30 cellular contexts compared by ENCODE assay signal in genomic region chr12:118428643-118429042, GRCh38.
"Had no signal": no experiment of that assay in that cellular context is flagged by ENCODE, and none has a peak within 500 bp of the region (broad histone marks: within the 10 kb centered on the region; RNA-seq: fewer than 3 reads in every experiment).

No MANE protein-coding gene starts in this region.

- H3K4me1 Mint-ChIP-seq: nephron progenitor cell; stimulated activated naive CD8-positive, alpha-beta T cell treated with anti-CD3 and anti-CD28 coated beads, Interleukin-15, amount 100 ng/mL, for 72 hours had no signal

- ATAC-seq: naive thymus-derived CD8-positive, alpha-beta T cell; natural killer cell treated with Interleukin-12 subunit alpha and Interleukin-12 subunit beta and Interleukin-15 and Interleukin-18, amount 100 ng/mL, for 72 hours; pancreas; right cardiac atrium; sciatic nerve; stimulated activated memory B cell treated with anti-CD40 and anti-IgM and Interleukin-4, amounts not matched to agents 10 μg/mL and 1 μg/mL and 100 μg/mL, for 72 hours; stimulated activated naive CD8-positive, alpha-beta T cell treated with anti-CD3 and anti-CD28 coated beads, Interleukin-15, amount 100 ng/mL, for 72 hours; stimulated activated naive CD8-positive, alpha-beta T cell treated with anti-CD3 and anti-CD28 coated beads, Interleukin-15, Interleukin-2, amounts not matched to agents 100 U/mL and 50 U/mL, for 24 hours; upper lobe of right lung had no signal

- H3K27me3 Mint-ChIP-seq: naive thymus-derived CD8-positive, alpha-beta T cell; natural killer cell treated with Interleukin-12 subunit alpha and Interleukin-12 subunit beta and Interleukin-15 and Interleukin-18, amount 100 ng/mL, for 72 hours; stimulated activated memory B cell treated with anti-CD40 and anti-IgM and Interleukin-4, amounts not matched to agents 10 μg/mL and 1 μg/mL and 100 μg/mL, for 72 hours; stimulated activated naive CD8-positive, alpha-beta T cell treated with anti-CD3 and anti-CD28 coated beads, Interleukin-15, amount 100 ng/mL, for 72 hours; type B pancreatic cell had no signal

- H3K27ac Mint-ChIP-seq: naive thymus-derived CD8-positive, alpha-beta T cell; natural killer cell treated with Interleukin-12 subunit alpha and Interleukin-12 subunit beta and Interleukin-15 and Interleukin-18, amount 100 ng/mL, for 72 hours; nephron progenitor cell; stimulated activated memory B cell treated with anti-CD40 and anti-IgM and Interleukin-4, amounts not matched to agents 10 μg/mL and 1 μg/mL and 100 μg/mL, for 72 hours; stimulated activated naive CD8-positive, alpha-beta T cell treated with anti-CD3 and anti-CD28 coated beads, Interleukin-15, amount 100 ng/mL, for 72 hours; type B pancreatic cell had no signal

- H3K36me3 ChIP-seq: neutrophil, pancreas, prostate gland, suprapubic skin, transverse colon, upper lobe of right lung, uterus had no signal

- H3K36me3 Mint-ChIP-seq: natural killer cell treated with Interleukin-12 subunit alpha and Interleukin-12 subunit beta and Interleukin-15 and Interleukin-18, amount 100 ng/mL, for 72 hours; type B pancreatic cell had no signal

- DNase-seq: naive thymus-derived CD8-positive, alpha-beta T cell; nephron progenitor cell; nucleus accumbens; pancreas; right cardiac atrium; spleen; stimulated activated CD4-positive, alpha-beta T cell treated with anti-CD3 and anti-CD28 coated beads, Interleukin-12 subunit alpha, Interleukin-12 subunit beta, amount 100 ng/mL, for 4 hours; stimulated activated CD4-positive, alpha-beta T cell treated with anti-CD3 and anti-CD28 coated beads, Interleukin-1b, Interleukin-23, amount 100 ng/mL, for 48 hours; stimulated activated CD4-positive, alpha-beta T cell treated with anti-CD3 and anti-CD28 coated beads, Interleukin-4, amount 100 ng/mL, for 1 hour; stimulated activated CD4-positive, alpha-beta T cell treated with anti-CD3 and anti-CD28 coated beads, Interleukin-4, amount 100 ng/mL, for 4 hours; stimulated activated CD8-positive, alpha-beta memory T cell treated with anti-CD3 and anti-CD28 coated beads, Interleukin-4, amount 100 ng/mL, for 48 hours; stimulated activated naive CD4-positive, alpha-beta T cell; stimulated activated naive CD8-positive, alpha-beta T cell treated with anti-CD3 and anti-CD28 coated beads, Interleukin-15, amount 100 ng/mL, for 72 hours; stimulated activated naive CD8-positive, alpha-beta T cell treated with anti-CD3 and anti-CD28 coated beads, Interleukin-15, Interleukin-2, amounts not matched to agents 100 U/mL and 50 U/mL, for 24 hours; substantia nigra; testis; tibial artery; transverse colon; upper lobe of right lung; uterus had no signal

- H3K27me3 ChIP-seq: neutrophil, pancreas, suprapubic skin, testis, tibial artery, transverse colon, upper lobe of right lung, uterus had no signal

- H3K4me2 ChIP-seq: smooth muscle cell had no signal

- H3K9me3 Mint-ChIP-seq: natural killer cell treated with Interleukin-12 subunit alpha and Interleukin-12 subunit beta and Interleukin-15 and Interleukin-18, amount 100 ng/mL, for 72 hours; nephron progenitor cell; neural crest cell; stimulated activated naive CD8-positive, alpha-beta T cell treated with anti-CD3 and anti-CD28 coated beads, Interleukin-15, amount 100 ng/mL, for 72 hours; type B pancreatic cell had no signal

- H3K27ac ChIP-seq: neutrophil, pancreas, prostate gland, skin epidermis, spleen, suprapubic skin, testis, tibial artery, transverse colon, upper lobe of right lung, uterus had no signal

- H3K9me3 ChIP-seq: neutrophil, pancreas, prostate gland, spleen, suprapubic skin, testis, tibial artery, transverse colon, upper lobe of right lung, uterus had no signal

- FAIRE-seq: pancreas had no signal

- H3K4me1 ChIP-seq: pancreas, prostate gland, suprapubic skin, testis, tibial artery, upper lobe of right lung, uterus had no signal

- H3K4me3 ChIP-seq: pancreas, prostate gland, skin epidermis, smooth muscle cell, spleen, suprapubic skin, testis, tibial artery, transverse colon, upper lobe of right lung, uterus had no signal

- H3K4me3 Mint-ChIP-seq: naive thymus-derived CD8-positive, alpha-beta T cell; natural killer cell treated with Interleukin-12 subunit alpha and Interleukin-12 subunit beta and Interleukin-15 and Interleukin-18, amount 100 ng/mL, for 72 hours; nephron progenitor cell; neural crest cell; stimulated activated memory B cell treated with anti-CD40 and anti-IgM and Interleukin-4, amounts not matched to agents 10 μg/mL and 1 μg/mL and 100 μg/mL, for 72 hours; stimulated activated naive CD8-positive, alpha-beta T cell treated with anti-CD3 and anti-CD28 coated beads, Interleukin-15, amount 100 ng/mL, for 72 hours; type B pancreatic cell had no signal
